ENCODE assay signal across 8 cellular contexts in the genomic region with DNA sequence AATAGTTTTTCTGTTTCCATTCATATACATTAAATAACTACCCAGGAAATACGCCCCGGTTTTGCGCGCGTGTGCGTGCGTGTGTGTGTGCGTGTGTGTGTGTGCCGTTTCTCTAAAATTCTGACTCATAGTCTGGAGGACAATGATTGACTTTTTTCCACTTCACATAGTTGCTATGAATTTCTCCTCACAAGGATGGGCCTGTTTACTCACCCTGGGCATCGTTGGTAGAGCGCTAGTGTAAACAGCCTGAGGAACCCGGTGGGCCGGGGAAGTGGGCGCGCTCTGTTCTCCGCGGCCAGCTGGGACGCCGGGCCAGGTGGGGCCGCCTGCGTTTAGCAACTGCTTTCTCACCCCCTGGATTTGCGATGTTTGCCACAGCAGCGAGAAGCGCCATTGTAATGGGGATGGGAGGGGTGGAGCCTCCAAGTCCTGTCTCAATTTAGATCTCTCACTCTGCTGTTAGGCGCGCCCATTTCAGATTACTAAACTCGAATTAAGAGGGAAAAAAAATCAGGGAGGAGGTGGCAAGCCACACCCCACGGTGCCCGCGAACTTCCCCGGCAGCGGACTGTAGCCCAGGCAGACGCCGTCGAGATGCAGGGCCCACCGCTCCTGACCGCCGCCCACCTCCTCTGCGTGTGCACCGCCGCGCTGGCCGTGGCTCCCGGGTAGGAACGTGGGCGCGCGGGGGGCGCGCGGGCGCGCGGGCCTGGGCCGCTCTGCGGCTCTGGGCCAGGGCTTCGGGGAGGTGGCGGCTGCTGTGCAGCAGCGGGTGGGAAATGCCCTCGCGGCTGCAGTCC. TPM values are rescaled to one million over a fixed set of nuclear protein-coding genes. Genes with fewer than 3 reads are reported as not detected.
DNase-seq lines count a peak whose midpoint lies in the region; ATAC-seq and TF ChIP-seq lines count a peak whose summit lies in the region.

A gene (plus strand): TSS at position 585 of the 803 bp plus-strand sequence. CDS start 13 bp downstream, at position 598.

- no peaks in the 10 kb centered on the region for H3K36me3 ChIP-seq in liver (ENCODE audit: control insufficient read depth in 4 of 4, insufficient read depth in 3 of 4, low read depth in 1 of 4, low read length in 3 of 4)

- POLR2A ChIA-PET in activated CD4-positive, alpha-beta T cell treated with anti-CD3 and anti-CD28 coated beads for 36 hours (lab: Charles Lee): interaction anchor here (0.8 kb wide), 2 partner anchors 8 to 43 kb away, joined by 5 to 10 read pairs; no protein-coding TSS in a partner anchor

- TF ChIP-seq CTCF in GM10266 (IDR thresholded peaks at IDR 0.05; ENCODE audit: control insufficient read depth, insufficient read depth, low read depth, missing control alignments) (no peak), HFF-Myc (IDR thresholded peaks at IDR 0.05; ENCODE audit: low read depth, low read length, missing control alignments) (no peak), liver (IDR thresholded peaks at IDR 0.05; ENCODE audit: low read depth, low read length, missing input control) (no peak)

- H3K4me1 ChIP-seq in liver (ENCODE audit: control insufficient read depth in 4 of 4, insufficient read depth in 4 of 4, low read length in 3 of 4): peaks cover 2 to 11% (median 3%) of the 10 kb centered on the region in 4 donors

- H3K9ac ChIP-seq in liver (ENCODE audit: low read depth in 1 of 2, low read length in 2 of 2): no peak within 1 kb of the TSS

- intact Hi-C loops in activated CD4-positive, alpha-beta T cell treated with anti-CD3 and anti-CD28 coated beads for 36 hours (cut with DNase I, micrococcal nuclease): loop anchor here (1.0 to 2.0 kb wide), 10 partner anchors 19 to 175 kb away; a partner anchor contains a TSS

- peaks cover 0 to 5% (median 2%) of the 10 kb centered on the region in 4 donors for H3K27me3 ChIP-seq in liver (ENCODE audit: control insufficient read depth in 4 of 4, insufficient read depth in 4 of 4, low read length in 3 of 4)

- H3K9me3 ChIP-seq in liver (ENCODE audit: control insufficient read depth in 4 of 4, low read length in 3 of 4): no peaks in the 10 kb centered on the region

- H3K27ac ChIP-seq in liver (ENCODE audit: low read depth in 1 of 2, low read length in 2 of 2): peak within 1 kb of the TSS in 1 of 2 donors; percentile 24

- H3K4me3 Mint-ChIP-seq in activated CD4-positive, alpha-beta T cell treated with anti-CD3 and anti-CD28 coated beads for 36 hours: peak within 1 kb of the TSS; percentile 81

- WGBS in liver: 7% methylated on average over 61 of the region's 61 CpGs

- H3K4me3 ChIP-seq in HFF-Myc (replicated peaks; ENCODE audit: low read depth, low read length) (peak within 1 kb of the TSS; percentile 57), liver (ENCODE audit: low read depth in 1 of 3, low read length in 3 of 3) (peak within 1 kb of the TSS; percentile 17 to 56 (median 29))

- peak within 1 kb of the TSS; percentile 96 for H3K27ac Mint-ChIP-seq in activated CD4-positive, alpha-beta T cell treated with anti-CD3 and anti-CD28 coated beads for 36 hours

- peaks cover 8% of the 10 kb centered on the region for H3K27me3 Mint-ChIP-seq in activated CD4-positive, alpha-beta T cell treated with anti-CD3 and anti-CD28 coated beads for 36 hours

- CTCF ChIA-PET in activated CD4-positive, alpha-beta T cell treated with anti-CD3 and anti-CD28 coated beads for 36 hours (lab: Charles Lee): interaction anchor here (0.6 to 1.3 kb wide), 6 partner anchors 18 to 174 kb away, joined by 4 to 5 read pairs (median 5); no protein-coding TSS in a partner anchor

- H3K9me3 Mint-ChIP-seq in activated CD4-positive, alpha-beta T cell treated with anti-CD3 and anti-CD28 coated beads for 36 hours (ENCODE audit: low read depth): no peaks in the 10 kb centered on the region

- DNase-seq in GM10266 (ENCODE audit: extremely low spot score): peak; percentile 53
- DNase-seq in HFF-Myc (ENCODE audit: extremely low read depth, low read depth): peak; percentile 48
- peak; percentile 16 for DNase-seq in NCI-H1092 treated with DMSO at 0.1 percent for 48 hours (lab: John Stamatoyannopoulos, UW)
- peak; percentile 88 for DNase-seq in activated CD4-positive, alpha-beta T cell treated with anti-CD3 and anti-CD28 coated beads for 36 hours
- DNase-seq in dedifferentiated amniotic fluid mesenchymal stem cell (ENCODE audit: extremely low spot score): peak; percentile 35
- peak; percentile 53 to 65 for DNase-seq in stimulated activated CD4-positive, alpha-beta T cell treated with anti-CD3 and anti-CD28 coated beads, Interleukin-4, amount 100 ng/mL, for 48 hours (ENCODE audit: low read depth in 2 of 2)
- DNase-seq in NCI-H128 (lab: John Stamatoyannopoulos, UW; ENCODE audit: unreplicated experiment): no peak

- peak; percentile 86 for ATAC-seq in activated CD4-positive, alpha-beta T cell treated with anti-CD3 and anti-CD28 coated beads for 36 hours

- no peak for TF ChIP-seq RAD21 in liver (IDR thresholded peaks at IDR 0.05)

- H3K4me1 Mint-ChIP-seq in activated CD4-positive, alpha-beta T cell treated with anti-CD3 and anti-CD28 coated beads for 36 hours: peaks cover 44% of the 10 kb centered on the region

- H3K36me3 Mint-ChIP-seq in activated CD4-positive, alpha-beta T cell treated with anti-CD3 and anti-CD28 coated beads for 36 hours (ENCODE audit: low read depth): peaks cover 27% of the 10 kb centered on the region

TF ChIP-seq in liver, 16 proteins besides CTCF, POLR2A, EP300 and RAD21:
- TF ChIP-seq EGR1 (IDR thresholded peaks at IDR 0.05; ENCODE audit: low read depth in 2 of 2) (no peak), HNF4A (conservative IDR thresholded peaks at IDR 0.05) (no peak), SP1 (IDR thresholded peaks at IDR 0.05) (no peak), RXRA (IDR thresholded peaks at IDR 0.05) (no peak), JUND (IDR thresholded peaks at IDR 0.05) (no peak), HNF4G (IDR thresholded peaks at IDR 0.05) (no peak), FOXA2 (IDR thresholded peaks at IDR 0.05) (no peak), YY1 (IDR thresholded peaks at IDR 0.05) (no peak), FOXA1 (IDR thresholded peaks at IDR 0.05) (no peak), NR2F2 (IDR thresholded peaks at IDR 0.05) (no peak), TAF1 (conservative IDR thresholded peaks at IDR 0.05) (no peak), GABPA (IDR thresholded peaks at IDR 0.05 in 1 of 2, conservative IDR thresholded peaks at IDR 0.05 in 1 of 2) (no peak)
- TF ChIP-seq, protein P1, sequence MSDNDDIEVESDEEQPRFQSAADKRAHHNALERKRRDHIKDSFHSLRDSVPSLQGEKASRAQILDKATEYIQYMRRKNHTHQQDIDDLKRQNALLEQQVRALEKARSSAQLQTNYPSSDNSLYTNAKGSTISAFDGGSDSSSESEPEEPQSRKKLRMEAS (IDR thresholded peaks at IDR 0.05): no peak
- TF ChIP-seq, protein P2, sequence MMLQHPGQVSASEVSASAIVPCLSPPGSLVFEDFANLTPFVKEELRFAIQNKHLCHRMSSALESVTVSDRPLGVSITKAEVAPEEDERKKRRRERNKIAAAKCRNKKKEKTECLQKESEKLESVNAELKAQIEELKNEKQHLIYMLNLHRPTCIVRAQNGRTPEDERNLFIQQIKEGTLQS (IDR thresholded peaks at IDR 0.05): no peak
- TF ChIP-seq, protein P3, sequence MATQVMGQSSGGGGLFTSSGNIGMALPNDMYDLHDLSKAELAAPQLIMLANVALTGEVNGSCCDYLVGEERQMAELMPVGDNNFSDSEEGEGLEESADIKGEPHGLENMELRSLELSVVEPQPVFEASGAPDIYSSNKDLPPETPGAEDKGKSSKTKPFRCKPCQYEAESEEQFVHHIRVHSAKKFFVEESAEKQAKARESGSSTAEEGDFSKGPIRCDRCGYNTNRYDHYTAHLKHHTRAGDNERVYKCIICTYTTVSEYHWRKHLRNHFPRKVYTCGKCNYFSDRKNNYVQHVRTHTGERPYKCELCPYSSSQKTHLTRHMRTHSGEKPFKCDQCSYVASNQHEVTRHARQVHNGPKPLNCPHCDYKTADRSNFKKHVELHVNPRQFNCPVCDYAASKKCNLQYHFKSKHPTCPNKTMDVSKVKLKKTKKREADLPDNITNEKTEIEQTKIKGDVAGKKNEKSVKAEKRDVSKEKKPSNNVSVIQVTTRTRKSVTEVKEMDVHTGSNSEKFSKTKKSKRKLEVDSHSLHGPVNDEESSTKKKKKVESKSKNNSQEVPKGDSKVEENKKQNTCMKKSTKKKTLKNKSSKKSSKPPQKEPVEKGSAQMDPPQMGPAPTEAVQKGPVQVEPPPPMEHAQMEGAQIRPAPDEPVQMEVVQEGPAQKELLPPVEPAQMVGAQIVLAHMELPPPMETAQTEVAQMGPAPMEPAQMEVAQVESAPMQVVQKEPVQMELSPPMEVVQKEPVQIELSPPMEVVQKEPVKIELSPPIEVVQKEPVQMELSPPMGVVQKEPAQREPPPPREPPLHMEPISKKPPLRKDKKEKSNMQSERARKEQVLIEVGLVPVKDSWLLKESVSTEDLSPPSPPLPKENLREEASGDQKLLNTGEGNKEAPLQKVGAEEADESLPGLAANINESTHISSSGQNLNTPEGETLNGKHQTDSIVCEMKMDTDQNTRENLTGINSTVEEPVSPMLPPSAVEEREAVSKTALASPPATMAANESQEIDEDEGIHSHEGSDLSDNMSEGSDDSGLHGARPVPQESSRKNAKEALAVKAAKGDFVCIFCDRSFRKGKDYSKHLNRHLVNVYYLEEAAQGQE (IDR thresholded peaks at IDR 0.05): no peak
- TF ChIP-seq, protein P4, sequence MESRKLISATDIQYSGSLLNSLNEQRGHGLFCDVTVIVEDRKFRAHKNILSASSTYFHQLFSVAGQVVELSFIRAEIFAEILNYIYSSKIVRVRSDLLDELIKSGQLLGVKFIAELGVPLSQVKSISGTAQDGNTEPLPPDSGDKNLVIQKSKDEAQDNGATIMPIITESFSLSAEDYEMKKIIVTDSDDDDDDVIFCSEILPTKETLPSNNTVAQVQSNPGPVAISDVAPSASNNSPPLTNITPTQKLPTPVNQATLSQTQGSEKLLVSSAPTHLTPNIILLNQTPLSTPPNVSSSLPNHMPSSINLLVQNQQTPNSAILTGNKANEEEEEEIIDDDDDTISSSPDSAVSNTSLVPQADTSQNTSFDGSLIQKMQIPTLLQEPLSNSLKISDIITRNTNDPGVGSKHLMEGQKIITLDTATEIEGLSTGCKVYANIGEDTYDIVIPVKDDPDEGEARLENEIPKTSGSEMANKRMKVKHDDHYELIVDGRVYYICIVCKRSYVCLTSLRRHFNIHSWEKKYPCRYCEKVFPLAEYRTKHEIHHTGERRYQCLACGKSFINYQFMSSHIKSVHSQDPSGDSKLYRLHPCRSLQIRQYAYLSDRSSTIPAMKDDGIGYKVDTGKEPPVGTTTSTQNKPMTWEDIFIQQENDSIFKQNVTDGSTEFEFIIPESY (IDR thresholded peaks at IDR 0.05): no peak

RNA-seq across cellular contexts. Expression of the gene that starts here (rescaled TPM):
- 10 to 100 TPM; 13.2 to 15.8 TPM for total RNA-seq in activated CD4-positive, alpha-beta T cell treated with anti-CD3 and anti-CD28 coated beads for 36 hours
- 1 to 10 TPM in 1 of 2 donors, under 1 TPM in 1; 0.42 to 2.0 TPM for total RNA-seq in liver
- polyA plus RNA-seq in liver: under 1 TPM; 0.18 to 0.22 TPM

Comparison
In these comparisons a context has a peak if more than half of its experiments do, and no peak if none do; other contexts are left out.
1. RNA of the gene that starts here (total RNA-seq): 13.2 to 15.8 TPM in activated CD4-positive, alpha-beta T cell treated with anti-CD3 and anti-CD28 coated beads for 36 hours; 0.42 to 2.0 TPM in liver; every median in the first group is over 4 times any median in the second.